Comparison of ENCODE assay signal across 14 cellular contexts in the genomic region with DNA sequence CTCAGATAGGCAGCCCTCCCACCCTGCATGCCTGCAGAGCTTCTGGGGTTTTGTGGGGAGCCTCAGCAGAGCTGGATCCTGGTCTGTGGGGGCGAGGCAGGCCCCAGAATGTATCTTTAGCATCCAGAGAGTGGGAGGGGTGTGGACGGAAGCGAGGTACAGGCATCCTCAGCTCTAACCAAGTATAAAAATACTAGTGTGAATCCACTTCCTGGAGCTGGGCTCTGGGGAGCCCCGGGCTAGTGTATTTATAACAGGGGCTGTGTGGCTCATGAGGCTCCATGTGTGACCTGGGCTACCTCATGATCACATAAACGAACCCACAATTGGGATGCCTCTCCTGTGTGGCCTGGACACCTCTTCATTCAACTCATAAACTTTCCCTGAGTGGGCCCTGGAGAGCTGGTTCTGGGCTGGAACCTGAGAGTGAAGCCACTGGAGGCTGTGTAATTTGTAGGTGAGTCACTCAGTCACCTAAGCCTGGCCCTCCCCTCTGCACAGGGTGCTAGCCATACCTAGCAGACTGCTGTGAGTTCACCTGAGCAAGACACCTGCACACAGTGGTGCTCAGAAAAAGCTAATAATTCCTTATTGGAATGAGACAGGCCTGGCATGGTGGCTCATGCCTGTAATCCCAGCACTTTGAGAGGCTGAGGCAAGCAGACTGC. TPM values are rescaled to one million over a fixed set of nuclear protein-coding genes. Genes with fewer than 3 reads are reported as not detected.
DNase-seq lines count a peak whose midpoint lies in the region; ATAC-seq lines count a peak whose summit lies in the region.
"Not testable (repeated sequence)": the region's sequence is repeated elsewhere in the genome, so short reads cannot be mapped to it uniquely, and the experiment has no call there.
"Had no signal": no experiment of that assay in that cellular context is flagged by ENCODE, and none has a peak within 500 bp of the region (broad histone marks: within the 10 kb centered on the region; RNA-seq: fewer than 3 reads in every experiment).

No MANE protein-coding gene starts in this region.

- H3K4me1 Mint-ChIP-seq in activated T-cell treated with anti-CD3 and anti-CD28 coated beads, Interleukin-2, amount 50 U/mL, for 4 hours (ENCODE audit: low read depth), result not testable (repeated sequence)

- H3K36me3 Mint-ChIP-seq in activated T-cell treated with anti-CD3 and anti-CD28 coated beads, Interleukin-2, amount 50 U/mL, for 4 hours (ENCODE audit: insufficient read depth), result not testable (repeated sequence)

- H3K27me3 Mint-ChIP-seq in activated T-cell treated with anti-CD3 and anti-CD28 coated beads, Interleukin-2, amount 50 U/mL, for 4 hours (ENCODE audit: low read depth), result not testable (repeated sequence)

- not testable (repeated sequence) for DNase-seq in activated T-cell treated with anti-CD3 and anti-CD28 coated beads, Interleukin-2, amount 50 U/mL, for 4 hours; stimulated activated naive CD8-positive, alpha-beta T cell treated with anti-CD3 and anti-CD28 coated beads, Interleukin-15, Interleukin-2, amounts not matched to agents 100 U/mL and 50 U/mL, for 24 hours

- not testable (repeated sequence) for H3K9me3 Mint-ChIP-seq in activated T-cell treated with anti-CD3 and anti-CD28 coated beads, Interleukin-2, amount 50 U/mL, for 4 hours

- not testable (repeated sequence) for H3K4me3 Mint-ChIP-seq in activated T-cell treated with anti-CD3 and anti-CD28 coated beads, Interleukin-2, amount 50 U/mL, for 4 hours

- ATAC-seq in GM18498 (IDR thresholded peaks at IDR 0.05; ENCODE audit: unreplicated experiment) (peak; percentile 73), GM19372 (IDR thresholded peaks at IDR 0.05; ENCODE audit: low read depth, unreplicated experiment) (peak; percentile 71), GM21737 (IDR thresholded peaks at IDR 0.05; ENCODE audit: unreplicated experiment) (peak; percentile 71), HG03108 (IDR thresholded peaks at IDR 0.05; ENCODE audit: unreplicated experiment) (peak; percentile 75), HG03565 (IDR thresholded peaks at IDR 0.05; ENCODE audit: unreplicated experiment) (peak; percentile 70), esophagus mucosa (peak; percentile 82)
- peak; percentile 41 to 49 for ATAC-seq in activated T-cell treated with anti-CD3 and anti-CD28 coated beads, Interleukin-2, amount 50 U/mL, for 4 hours
- ATAC-seq in stimulated activated naive CD8-positive, alpha-beta T cell treated with anti-CD3 and anti-CD28 coated beads, Interleukin-15, Interleukin-2, amounts not matched to agents 100 U/mL and 50 U/mL, for 24 hours, result peak; percentile 67

RNA-seq across cellular contexts. Expression of a gene that starts 15.9 kb away (rescaled TPM):
- total RNA-seq in activated T-cell treated with anti-CD3 and anti-CD28 coated beads, Interleukin-2, amount 50 U/mL, for 4 hours, result 1 to 10 TPM in 1 of 3 donors, under 1 TPM in 2; 0.82 to 2.0 (median 0.98) TPM
- 0.44 TPM for total RNA-seq in esophagus mucosa
- total RNA-seq: Daoy, endothelial cell of umbilical vein, fibroblast of lung, kidney epithelial cell, progenitor cell of endocrine pancreas, vagina had no signal
